Comparison of ENCODE assay signal across 1 cellular context in genomic region chr1:189274267-189274666, GRCh38.
TF ChIP-seq lines count a peak whose summit lies in the region.

No MANE protein-coding gene starts in this region.

TF ChIP-seq in A549, 52 proteins besides CTCF, POLR2A, EP300 and RAD21 (continued from another document):
- no peak for TF ChIP-seq REST (IDR thresholded peaks at IDR 0.05)
